ENCODE assay signal across 9 cellular contexts in the genomic region with DNA sequence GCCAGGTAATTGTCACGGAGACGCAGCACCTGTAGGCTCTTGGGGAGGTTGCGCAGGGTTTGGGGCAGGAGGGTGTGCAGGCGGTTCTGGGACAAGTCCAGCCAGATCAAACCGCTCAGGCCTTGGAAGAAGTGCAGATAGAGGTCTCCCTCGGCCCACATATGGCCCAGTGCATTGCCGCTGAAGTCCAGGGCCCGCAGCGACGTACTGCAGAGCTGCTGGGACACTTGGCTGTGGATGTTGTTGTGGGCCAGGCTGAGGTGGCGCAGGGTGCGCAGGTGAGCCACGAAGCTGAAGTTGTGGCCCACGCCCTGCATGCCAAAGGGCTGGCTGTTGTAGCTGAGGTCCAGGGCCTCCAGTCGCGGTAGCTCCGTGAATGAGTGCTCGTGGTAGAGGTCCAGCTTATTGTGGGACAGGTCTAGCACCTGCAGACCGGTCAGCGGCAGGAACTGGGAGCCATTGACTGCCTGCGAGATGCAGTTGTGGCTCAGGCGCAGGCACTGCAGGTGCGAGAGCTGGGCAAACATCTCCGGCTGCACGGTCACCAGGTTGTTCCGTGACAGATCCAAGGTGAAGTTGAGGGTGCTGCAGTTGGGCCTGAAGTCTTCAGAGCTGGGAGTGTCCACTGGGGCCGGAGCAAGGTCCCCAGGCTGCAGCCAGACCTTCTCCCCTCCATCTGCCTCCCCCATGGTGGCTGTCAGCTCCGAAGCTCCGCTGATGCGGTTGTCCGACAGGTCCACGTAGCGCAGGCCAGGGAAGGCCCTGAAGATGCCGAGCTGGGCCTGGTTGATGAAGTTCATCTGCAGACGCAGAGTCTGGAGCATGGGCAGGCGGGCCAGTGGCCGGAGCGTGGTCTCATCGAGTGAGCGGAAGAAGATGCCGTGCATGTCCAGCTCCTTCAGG. TPM values are rescaled to one million over a fixed set of nuclear protein-coding genes. Genes with fewer than 3 reads are reported as not detected.
A peak's percentile ranks its signal among the peaks of the same experiment; 100 is the strongest.
DNase-seq lines count a peak whose midpoint lies in the region; TF ChIP-seq lines count a peak whose summit lies in the region.
"Had no signal": no experiment of that assay in that cellular context is flagged by ENCODE, and none has a peak within 500 bp of the region (broad histone marks: within the 10 kb centered on the region; RNA-seq: fewer than 3 reads in every experiment).

No MANE protein-coding gene starts in this region.

- no peak overlapping the region for H3K9ac ChIP-seq in BLaER1

- no peak for TF ChIP-seq POLR2A in stomach (IDR thresholded peaks at IDR 0.05)

- no peaks in the 10 kb centered on the region for H4K20me1 ChIP-seq in BLaER1

- H3K9me3 Mint-ChIP-seq in nephron progenitor cell: no peaks in the 10 kb centered on the region

- H3K9me3 ChIP-seq in BLaER1: no peaks in the 10 kb centered on the region
- no peaks in the 10 kb centered on the region for H3K9me3 ChIP-seq in KOPT-K1 (ENCODE audit: insufficient read depth, low read length, poor library complexity, severe bottlenecking)
- H3K9me3 ChIP-seq in stomach: no peaks in the 10 kb centered on the region

- no peak for TF ChIP-seq CTCF in nephron progenitor cell (IDR thresholded peaks at IDR 0.05)
- no peak for TF ChIP-seq CTCF in stomach (IDR thresholded peaks at IDR 0.05)

- H3K4me1 ChIP-seq in BLaER1: peaks cover 95% of the 10 kb centered on the region
- peaks cover 26 to 52% (median 38%) of the 10 kb centered on the region in 4 donors for H3K4me1 ChIP-seq in stomach

- whole genome bisulfite sequencing in stomach, 5 donors: 89 to 94% (median 90%) methylated on average over 31 to 41 of the region's 41 CpGs

- TF ChIP-seq EP300 in stomach (IDR thresholded peaks at IDR 0.05): no peak

- peak overlapping the region; percentile 97 for H3K4me2 ChIP-seq in BLaER1

- H3K27ac ChIP-seq in BLaER1 (peak overlapping the region; percentile 96), KOPT-K1 (ENCODE audit: low read depth, low read length, poor library complexity, severe bottlenecking) (peak overlapping the region; percentile 90), stomach (no peak overlapping the region)

- H3K4me3 ChIP-seq in BLaER1: no peak overlapping the region
- no peak overlapping the region for H3K4me3 ChIP-seq in stomach

- H3K27me3 ChIP-seq in BLaER1 (no peaks in the 10 kb centered on the region), stomach (no peaks in the 10 kb centered on the region)

- intact Hi-C loops in stomach (cut with DNase I; ENCODE audit: low total_unique reads): loop anchor here (5.0 kb wide), 1 partner anchor 120 kb away; no protein-coding TSS in a partner anchor

- H3K36me3 Mint-ChIP-seq in nephron progenitor cell (ENCODE audit: low read depth): no peaks in the 10 kb centered on the region

- H3K36me3 ChIP-seq in BLaER1: peaks cover 25% of the 10 kb centered on the region; the same call in 1 of the 2 replicates
- H3K36me3 ChIP-seq in KOPT-K1 (ENCODE audit: insufficient read depth, low read length): peaks cover 19% of the 10 kb centered on the region; the same call in 1 of the 2 replicates
- H3K36me3 ChIP-seq in stomach: peaks cover 0 to 10% (median 5%) of the 10 kb centered on the region in 4 donors

- H3K27me3 Mint-ChIP-seq in nephron progenitor cell (ENCODE audit: low read depth, poor library complexity): peaks cover 3% of the 10 kb centered on the region

- H3K4me3 Mint-ChIP-seq in nephron progenitor cell: no peak overlapping the region

- DNase-seq in ecto neural progenitor cell (ENCODE audit: low spot score): peak; percentile 41
- DNase-seq in nephron progenitor cell: no peak
- DNase-seq in stomach: no peak
- no peak for DNase-seq in NCI-H526 (lab: John Stamatoyannopoulos, UW)

- H3K27ac Mint-ChIP-seq in nephron progenitor cell: no peak overlapping the region

- H3K4me1 Mint-ChIP-seq in nephron progenitor cell: peaks cover 39% of the 10 kb centered on the region

RNA-seq across cellular contexts. Expression of gene TLR9, which starts 2.9 kb away (rescaled TPM):
- total RNA-seq in stomach: not detected
- polyA plus RNA-seq in stomach: under 1 TPM in 1 of 3 donors, not detected in 2; 0.18 TPM
- total RNA-seq: Daoy, lung microvascular endothelial cell, MCF 10A had no signal

RNA-seq across cellular contexts. Expression of gene TWF2, which starts 16.4 kb away (rescaled TPM):
- 100 to 1,000 TPM in 1 of 5 donors, 10 to 100 TPM in 4; 18.7 to 237 (median 39.1) TPM for total RNA-seq in stomach
- polyA plus RNA-seq in stomach: 10 to 100 TPM; 37.5 to 58.7 (median 40.8) TPM

RNA-seq across cellular contexts. Expression of gene PPM1M, which starts 23.0 kb away (rescaled TPM):
- 10 to 100 TPM in 3 of 5 donors, 1 to 10 TPM in 2; 7.9 to 44.9 (median 11.0) TPM for total RNA-seq in stomach
- 10 to 100 TPM; 16.4 to 25.7 (median 19.8) TPM for polyA plus RNA-seq in stomach

RNA-seq across cellular contexts. Expression of gene ALAS1, which starts 24.6 kb away (rescaled TPM):
- total RNA-seq in stomach: 10 to 100 TPM; 19.6 to 75.3 (median 33.4) TPM
- polyA plus RNA-seq in stomach: 10 to 100 TPM; 35.6 to 59.1 (median 42.7) TPM

RNA-seq across cellular contexts. Expression of gene WDR82, which starts 55.9 kb away (rescaled TPM):
- total RNA-seq in stomach: 10 to 100 TPM in 4 of 5 donors, 1 to 10 TPM in 1; 8.2 to 64.8 (median 30.4) TPM
- 10 to 100 TPM; 20.6 to 28.7 (median 28.0) TPM for polyA plus RNA-seq in stomach

Comparison
In these comparisons a context has a peak if more than half of its experiments do, and no peak if none do; other contexts are left out.
1. H3K27ac ChIP-seq: peak in BLaER1 (single experiment) and KOPT-K1 (single experiment); none in stomach (0 of 5).